In genomic region chr14:39102969-39103957, GRCh38 we compare ENCODE assay signal across 8 cellular contexts. TPM values are rescaled to one million over a fixed set of nuclear protein-coding genes. Genes with fewer than 3 reads are reported as not detected.
DNase-seq lines count a peak whose midpoint lies in the region; ATAC-seq, FAIRE-seq and TF ChIP-seq lines count a peak whose summit lies in the region.

SEC23A (minus strand) TSS chr14:39103235; CDS start chr14:39096118, 7,117 bp downstream.

- intact Hi-C loops in head of caudate nucleus (cut with DNase I) (no loop called here), pancreas (cut with DNase I) (no loop called here), thyroid gland (cut with DNase I) (loop anchor here (10.0 kb wide), 1 partner anchor 162 kb away; no protein-coding TSS in a partner anchor)

- no peaks in the 10 kb centered on the region for H3K27me3 Mint-ChIP-seq in activated naive CD8-positive, alpha-beta T cell

- TF ChIP-seq CTCF in GM10266 (IDR thresholded peaks at IDR 0.05; ENCODE audit: control insufficient read depth, insufficient read depth, low read depth, missing control alignments) (no peak), pancreas (IDR thresholded peaks at IDR 0.05) (no peak), thyroid gland (IDR thresholded peaks at IDR 0.05) (no peak)

- no peak for FAIRE-seq in pancreas (lab: Jason Lieb, UNC)

- peaks cover 2% of the 10 kb centered on the region for H3K36me3 Mint-ChIP-seq in activated naive CD8-positive, alpha-beta T cell

- H3K4me1 Mint-ChIP-seq in activated naive CD8-positive, alpha-beta T cell (ENCODE audit: low read depth), result peaks cover 42% of the 10 kb centered on the region

- peaks cover 5 to 19% (median 9%) of the 10 kb centered on the region in 3 donors for H3K4me1 ChIP-seq in pancreas
- peaks cover 14 to 15% of the 10 kb centered on the region in 2 donors for H3K4me1 ChIP-seq in thyroid gland

- H3K36me3 ChIP-seq in pancreas (no peaks in the 10 kb centered on the region), thyroid gland (no peaks in the 10 kb centered on the region)

- peak within 1 kb of the TSS; percentile 92 for H3K27ac Mint-ChIP-seq in activated naive CD8-positive, alpha-beta T cell

- peak; percentile 89 for DNase-seq in GM10266 (ENCODE audit: extremely low spot score)
- peak; percentile 86 for DNase-seq in NCI-H1092 treated with DMSO at 0.1 percent for 48 hours (lab: John Stamatoyannopoulos, UW)
- peak; percentile 69 to 94 (median 87) for DNase-seq in head of caudate nucleus
- DNase-seq in pancreas, result peak; percentile 84 to 94 (median 91)
- peak; percentile 94 to 96 for DNase-seq in thyroid gland

- peak within 1 kb of the TSS; percentile 75 to 96 (median 84) for H3K4me3 ChIP-seq in pancreas
- peak within 1 kb of the TSS; percentile 67 to 99 (median 73) for H3K4me3 ChIP-seq in thyroid gland (replicated peaks in 1 of 3)

- H3K9me3 Mint-ChIP-seq in activated naive CD8-positive, alpha-beta T cell (ENCODE audit: low read depth), result no peaks in the 10 kb centered on the region

- 0 to 1% methylated on average over 53 to 58 of the region's 58 CpGs for WGBS in pancreas, 2 donors
- WGBS in thyroid gland, 2 donors, result 0 to 1% methylated on average over 27 to 43 of the region's 58 CpGs

- H3K9me3 ChIP-seq in pancreas (no peaks in the 10 kb centered on the region), thyroid gland (no peaks in the 10 kb centered on the region)

- H3K4me3 Mint-ChIP-seq in activated naive CD8-positive, alpha-beta T cell, result peak within 1 kb of the TSS; percentile 92

- H3K27me3 ChIP-seq in pancreas (no peaks in the 10 kb centered on the region), thyroid gland (no peaks in the 10 kb centered on the region)

- peak; percentile 59 to 91 for TF ChIP-seq POLR2A in thyroid gland (IDR thresholded peaks at IDR 0.05)

- peak; percentile 94 for ATAC-seq in HG02623 (IDR thresholded peaks at IDR 0.05; ENCODE audit: unreplicated experiment)
- ATAC-seq in SK-N-SH treated with all-trans-retinoic acid at 6 μM for 48 hours, result peak; percentile 96
- ATAC-seq in pancreas, result peak; percentile 94 to 98 (median 96)

- H3K27ac ChIP-seq in pancreas (peak within 1 kb of the TSS; percentile 89 to 98 (median 96)), thyroid gland (peak within 1 kb of the TSS; percentile 91 to 99 (median 95))

TF ChIP-seq in SK-N-SH treated with all-trans-retinoic acid at 6 μM for 48 hours, 23 proteins besides CTCF, POLR2A, EP300 and RAD21:
- TF ChIP-seq PATZ1 (CRISPR knock-in tag; IDR thresholded peaks at IDR 0.05; ENCODE audit: borderline replicate concordance) (no peak), PPARA (CRISPR knock-in tag; IDR thresholded peaks at IDR 0.05; ENCODE audit: borderline replicate concordance) (no peak), ZC3H10 (CRISPR knock-in tag; IDR thresholded peaks at IDR 0.05) (no peak), ZNF70 (CRISPR knock-in tag; IDR thresholded peaks at IDR 0.05) (no peak), OSR1 (CRISPR knock-in tag; IDR thresholded peaks at IDR 0.05) (no peak)
TF ChIP-seq in SK-N-SH treated with all-trans-retinoic acid at 6 μM for 48 hours: peak in this region for 0.

RNA-seq across cellular contexts. Expression of gene SEC23A, which starts in this region (rescaled TPM):
- total RNA-seq in pancreas, result 10 to 100 TPM in 4 of 6 donors, 1 to 10 TPM in 2; 8.5 to 19.7 (median 11.7) TPM
- 1 to 10 TPM; 7.6 to 8.4 TPM for polyA plus RNA-seq in pancreas
- total RNA-seq in thyroid gland, result 10 to 100 TPM; 59.4 to 77.9 (median 67.4) TPM

Comparison
In these comparisons a context has a peak if more than half of its experiments do, and no peak if none do; other contexts are left out.
1. Peak in every context shown above with its lines: DNase-seq, ATAC-seq, H3K4me3 ChIP-seq and H3K27ac ChIP-seq.